Comparison of ENCODE assay signal across 19 cellular contexts in the genomic region with DNA sequence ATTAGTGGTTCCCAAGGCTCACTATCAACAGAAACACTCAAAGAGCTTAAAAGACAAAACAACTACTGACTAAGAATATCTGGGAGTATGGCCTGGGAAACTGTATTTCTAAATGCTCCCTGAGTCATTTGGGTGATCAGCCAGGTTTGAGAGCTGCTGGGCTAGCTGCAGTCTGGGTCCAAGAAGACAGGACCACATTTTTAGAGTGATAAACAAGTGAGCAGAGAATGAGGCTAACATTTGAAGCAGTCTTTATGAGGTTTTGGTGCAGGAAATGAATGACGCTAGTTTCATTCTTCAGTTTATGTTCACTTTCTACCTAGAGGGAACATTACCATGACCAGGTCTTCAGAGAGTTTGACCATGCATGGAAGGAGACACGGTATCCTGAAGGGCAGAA.
A peak's percentile ranks its signal among the peaks of the same experiment; 100 is the strongest.
DNase-seq lines count a peak whose midpoint lies in the region; TF ChIP-seq lines count a peak whose summit lies in the region.
"Had no signal": no experiment of that assay in that cellular context is flagged by ENCODE, and none has a peak within 500 bp of the region (broad histone marks: within the 10 kb centered on the region; RNA-seq: fewer than 3 reads in every experiment).

No MANE protein-coding gene starts in this region.

- peaks cover 0 to 6% (median 4%) of the 10 kb centered on the region in 3 experiments; a peak in 4 of 7 replicates for H3K36me3 Mint-ChIP-seq in H9 (ENCODE audit: insufficient read depth in 1 of 3, low read depth in 3 of 3)
- H3K36me3 Mint-ChIP-seq: activated naive CD8-positive, alpha-beta T cell; CD14-positive monocyte had no signal

- H3K79me2 ChIP-seq in H9 (ENCODE audit: insufficient read depth, low read length), result peaks cover 16% of the 10 kb centered on the region; the same call in 1 of the 2 replicates

- peak; percentile 16 for DNase-seq in GM10266 (ENCODE audit: extremely low spot score)
- peak; percentile 17 for DNase-seq in MG63
- DNase-seq in fibroblast of mammary gland (ENCODE audit: low read depth), result peak; percentile 56
- no peak for DNase-seq in H9
- no peak for DNase-seq in foreskin melanocyte
- DNase-seq in NCI-H748 treated with DMSO at 0.1 percent for 48 hours (lab: John Stamatoyannopoulos, UW), result no peak
- no peak for DNase-seq in MV-4-11 (lab: John Stamatoyannopoulos, UW)
- DNase-seq: cerebellar nuclear complex; endodermal cell; NCI-H1048; nephron progenitor cell; right cardiac atrium; Right ventricle myocardium superior; stimulated activated CD4-positive, alpha-beta T cell treated with anti-CD3 and anti-CD28 coated beads, Interleukin-2, amount 100 ng/mL, for 48 hours had no signal

- H2AK5ac ChIP-seq in H9 (ENCODE audit: insufficient read length, low read length), result no peak overlapping the region

- peaks cover 2% of the 10 kb centered on the region for H4K20me1 ChIP-seq in H9 (ENCODE audit: control insufficient read depth, insufficient read depth, insufficient read length)

- H3K36me3 ChIP-seq in MG63, result peaks cover 22% of the 10 kb centered on the region
- peaks cover 12% of the 10 kb centered on the region for H3K36me3 ChIP-seq in skeletal muscle satellite cell (ENCODE audit: insufficient read depth, low read length)
- H3K36me3 ChIP-seq: thoracic aorta had no signal

- H3K4me3 ChIP-seq in MG63 (no peak overlapping the region), fibroblast of mammary gland (ENCODE audit: control insufficient read depth, low read depth, low read length) (no peak overlapping the region), skeletal muscle satellite cell (ENCODE audit: low read length) (no peak overlapping the region)
- H3K4me3 ChIP-seq: thoracic aorta had no signal

- no peak overlapping the region for H4K5ac ChIP-seq in H9 (ENCODE audit: insufficient read length, low read depth, low read length)

- TF ChIP-seq CTCF in GM10266 (IDR thresholded peaks at IDR 0.05; ENCODE audit: control insufficient read depth, insufficient read depth, low read depth, missing control alignments) (no peak), fibroblast of mammary gland (conservative IDR thresholded peaks at IDR 0.05; ENCODE audit: control insufficient read depth, insufficient read depth, low read depth, low read length) (no peak), H9 (conservative IDR thresholded peaks at IDR 0.05) (no peak)

- no peak overlapping the region for H3K23ac ChIP-seq in H9 (ENCODE audit: insufficient read length, low read depth, low read length)

- H2BK5ac ChIP-seq in H9 (ENCODE audit: insufficient read length, low read length), result no peak overlapping the region

- no peaks in the 10 kb centered on the region for H3K9me3 ChIP-seq in MG63
- H3K9me3 ChIP-seq in skeletal muscle satellite cell (replicated peaks; ENCODE audit: low read length), result no peaks in the 10 kb centered on the region
- H3K9me3 ChIP-seq in H9 (ENCODE audit: control insufficient read depth, low read depth, low read length), result no peaks in the 10 kb centered on the region
- H3K9me3 ChIP-seq: thoracic aorta had no signal

- H4K91ac ChIP-seq in H9 (ENCODE audit: insufficient read length, low read depth, low read length), result no peak overlapping the region

- H2BK15ac ChIP-seq in H9 (ENCODE audit: low read depth, low read length), result no peak overlapping the region

- no peak overlapping the region; a peak in 2 of 7 replicates for H3K27ac Mint-ChIP-seq in H9
- H3K27ac Mint-ChIP-seq: activated naive CD8-positive, alpha-beta T cell; CD14-positive monocyte; endodermal cell; nephron progenitor cell; T-helper 2 cell treated with Interferon-gamma antibody and Interleukin-4, amounts not matched to agents 5 μg/mL and 100 μg/mL, for 36 hours had no signal

- no peaks in the 10 kb centered on the region for H3K9me3 Mint-ChIP-seq in H9
- H3K9me3 Mint-ChIP-seq: CD14-positive monocyte; endodermal cell; nephron progenitor cell; T-helper 2 cell treated with Interferon-gamma antibody and Interleukin-4, amounts not matched to agents 5 μg/mL and 100 μg/mL, for 36 hours had no signal

- H2BK120ac ChIP-seq in H9 (ENCODE audit: low read depth, low read length, poor library complexity, severe bottlenecking), result no peak overlapping the region

- no peak overlapping the region for H3K4ac ChIP-seq in H9 (ENCODE audit: low read depth, low read length)

- H4K8ac ChIP-seq in H9 (replicated peaks; ENCODE audit: insufficient read length, low read depth, low read length), result no peak overlapping the region

- no peaks in the 10 kb centered on the region for H3K23me2 ChIP-seq in H9 (ENCODE audit: insufficient read length, low read depth, low read length, poor library complexity, severe bottlenecking)

- no CpG with 5 or more reads among the region's 2 CpGs for WGBS in H9 (ENCODE audit: extremely low coverage, insufficient read length, low lambda C conversion rate)

- H3K14ac ChIP-seq in H9 (ENCODE audit: insufficient read depth, low read length), result no peak overlapping the region

- H3K4me1 ChIP-seq in skeletal muscle satellite cell (ENCODE audit: control insufficient read depth, insufficient read depth, low read length) (peaks cover 82% of the 10 kb centered on the region), H9 (ENCODE audit: insufficient read depth, low read length) (peaks cover 16% of the 10 kb centered on the region; the same call in 1 of the 2 replicates)

- H3K79me1 ChIP-seq in H9 (ENCODE audit: insufficient read depth, low read depth, low read length, poor library complexity, severe bottlenecking), result peaks cover 8% of the 10 kb centered on the region

- no peak overlapping the region for H3T11ph ChIP-seq in H9 (ENCODE audit: low read length)

- H3K27me3 Mint-ChIP-seq in H9 (ENCODE audit: low read depth), result no peaks in the 10 kb centered on the region

- no peak overlapping the region for H2BK12ac ChIP-seq in H9 (ENCODE audit: insufficient read length, low read depth, low read length)

- H3K4me2 ChIP-seq in skeletal muscle satellite cell (ENCODE audit: low read length) (peak overlapping the region; percentile 0), H9 (ENCODE audit: insufficient read depth, insufficient read length, low read length) (no peak overlapping the region)

- no peak overlapping the region for H3K18ac ChIP-seq in H9 (ENCODE audit: insufficient read length, low read depth, low read length)

- no peak overlapping the region for H2BK20ac ChIP-seq in H9 (ENCODE audit: low read depth, low read length, poor library complexity, severe bottlenecking)

- H3K27me3 ChIP-seq in MG63 (no peaks in the 10 kb centered on the region), skeletal muscle satellite cell (ENCODE audit: control insufficient read depth, insufficient read depth, low read length) (no peaks in the 10 kb centered on the region), H9 (ENCODE audit: insufficient read depth, low read length) (no peaks in the 10 kb centered on the region)

- H3K4me1 Mint-ChIP-seq in H9, result peaks cover 37 to 39% of the 10 kb centered on the region in 2 experiments

- no peak overlapping the region for H2AFZ ChIP-seq in H9 (ENCODE audit: low read length)

- H3K9ac ChIP-seq in skeletal muscle satellite cell (ENCODE audit: low read depth, low read length) (no peak overlapping the region), H9 (ENCODE audit: extremely low read depth, insufficient read length, low read length) (no peak overlapping the region)

- H3K4me3 Mint-ChIP-seq in H9, result no peak overlapping the region
- H3K4me3 Mint-ChIP-seq: activated naive CD8-positive, alpha-beta T cell; CD14-positive monocyte; endodermal cell; nephron progenitor cell; T-helper 2 cell treated with Interferon-gamma antibody and Interleukin-4, amounts not matched to agents 5 μg/mL and 100 μg/mL, for 36 hours had no signal

- no peak overlapping the region for H3K27ac ChIP-seq in H9 (ENCODE audit: insufficient read length, low read depth, low read length)
- H3K27ac ChIP-seq: thoracic aorta had no signal

- no peak overlapping the region for H3K56ac ChIP-seq in H9 (ENCODE audit: insufficient read length, low read depth, low read length)

Comparison
In these comparisons a context has a peak if more than half of its experiments do, and no peak if none do; other contexts are left out.
1. DNase-seq: peak in GM10266 (single experiment), MG63 (single experiment) and fibroblast of mammary gland (single experiment); none in H9 (single experiment), foreskin melanocyte (single experiment), NCI-H748 treated with DMSO at 0.1 percent for 48 hours (single experiment) and MV-4-11 (single experiment).